ENCODE assay signal across 1 cellular context in the genomic region with DNA sequence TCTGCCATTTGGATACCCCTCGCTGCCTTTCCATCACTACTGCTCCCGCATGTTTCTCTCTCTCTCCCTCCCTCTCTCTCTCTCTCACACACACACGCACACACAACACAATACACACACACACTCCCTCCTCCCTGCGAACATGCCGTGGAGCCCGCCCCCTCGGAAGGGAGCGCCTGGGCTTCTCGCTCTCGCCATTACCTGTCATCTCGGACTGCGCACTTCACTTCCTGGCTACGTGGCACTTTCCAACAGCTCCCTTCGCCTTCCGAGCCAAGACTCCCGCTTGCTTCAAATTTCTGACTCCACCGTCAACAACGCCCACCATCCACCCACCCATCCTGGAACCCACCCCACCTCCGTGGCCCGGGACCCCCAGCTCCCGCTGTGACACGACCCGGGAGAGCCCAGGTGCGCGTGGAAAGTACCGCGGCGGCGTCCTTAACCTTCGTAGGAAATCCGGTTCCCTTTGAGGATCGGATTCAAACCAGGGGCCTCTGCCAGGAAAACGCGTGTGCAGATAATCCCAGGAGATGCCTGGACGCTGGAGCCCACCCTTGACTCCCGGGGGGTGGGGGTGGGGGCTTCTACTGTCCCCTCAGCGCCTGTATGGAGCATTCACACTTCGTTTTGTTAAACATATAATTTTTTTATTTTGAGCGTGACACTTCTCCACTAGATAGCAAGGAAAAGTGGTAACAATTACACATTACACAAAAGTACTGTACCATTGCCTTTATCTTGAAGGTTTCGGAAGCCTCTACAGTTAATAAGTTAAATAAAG.
TF ChIP-seq lines count a peak whose summit lies in the region.

No MANE protein-coding gene starts in this region.

TF ChIP-seq in H1, 55 proteins besides CTCF, POLR2A, EP300 and RAD21:
- TF ChIP-seq MAX (IDR thresholded peaks at IDR 0.05) (0 out of 2 replicates have a peak, but pooled peaks have one; percentile 22), SIN3A (conservative IDR thresholded peaks at IDR 0.05 in 1 of 2, IDR thresholded peaks at IDR 0.05 in 1 of 2; ENCODE audit: low read depth in 1 of 2, low read length in 2 of 2) (peak in 1 of 2 experiments; percentile 69; a peak in 2 of 4 replicates), RFX5 (IDR thresholded peaks at IDR 0.05; ENCODE audit: borderline replicate concordance, low read depth, low read length) (no peak), FOSL1 (IDR thresholded peaks at IDR 0.05; ENCODE audit: insufficient read depth, low read depth, low read length) (no peak), RNF2 (IDR thresholded peaks at IDR 0.05; ENCODE audit: borderline replicate concordance, low read depth, low read length, missing control alignments, poor library complexity, severe bottlenecking) (peak; percentile 90), CHD1 (IDR thresholded peaks at IDR 0.05; ENCODE audit: low read depth, low read length) (no peak), EGR1 (IDR thresholded peaks at IDR 0.05; ENCODE audit: borderline replicate concordance, low read depth, low read length) (peak; percentile 36; the same call in 1 of the 2 replicates), CTBP2 (IDR thresholded peaks at IDR 0.05; ENCODE audit: borderline replicate concordance, insufficient read depth, insufficient read length, low read length) (peak; percentile 98), SUZ12 (IDR thresholded peaks at IDR 0.05; ENCODE audit: low read length) (peak; percentile 76), ASH2L (IDR thresholded peaks at IDR 0.05; ENCODE audit: low read length) (peak; percentile 52), CREB1 (IDR thresholded peaks at IDR 0.05) (no peak), PHF8 (conservative IDR thresholded peaks at IDR 0.05; ENCODE audit: low read depth, low read length) (no peak), JUN (IDR thresholded peaks at IDR 0.05; ENCODE audit: low read depth, low read length) (no peak), EZH2 (IDR thresholded peaks at IDR 0.05; ENCODE audit: low read depth, low read length, severe bottlenecking) (peak; percentile 24), POLR2AphosphoS5 (IDR thresholded peaks at IDR 0.05; ENCODE audit: low read depth, low read length) (no peak)
- TF ChIP-seq, protein P1, sequence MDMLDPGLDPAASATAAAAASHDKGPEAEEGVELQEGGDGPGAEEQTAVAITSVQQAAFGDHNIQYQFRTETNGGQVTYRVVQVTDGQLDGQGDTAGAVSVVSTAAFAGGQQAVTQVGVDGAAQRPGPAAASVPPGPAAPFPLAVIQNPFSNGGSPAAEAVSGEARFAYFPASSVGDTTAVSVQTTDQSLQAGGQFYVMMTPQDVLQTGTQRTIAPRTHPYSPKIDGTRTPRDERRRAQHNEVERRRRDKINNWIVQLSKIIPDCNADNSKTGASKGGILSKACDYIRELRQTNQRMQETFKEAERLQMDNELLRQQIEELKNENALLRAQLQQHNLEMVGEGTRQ (IDR thresholded peaks at IDR 0.05; ENCODE audit: low read length): no peak
- TF ChIP-seq, protein P2, sequence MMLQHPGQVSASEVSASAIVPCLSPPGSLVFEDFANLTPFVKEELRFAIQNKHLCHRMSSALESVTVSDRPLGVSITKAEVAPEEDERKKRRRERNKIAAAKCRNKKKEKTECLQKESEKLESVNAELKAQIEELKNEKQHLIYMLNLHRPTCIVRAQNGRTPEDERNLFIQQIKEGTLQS (IDR thresholded peaks at IDR 0.05; ENCODE audit: insufficient read depth, low read depth, low read length): no peak
